21 cellular contexts compared by ENCODE assay signal in the genomic region with DNA sequence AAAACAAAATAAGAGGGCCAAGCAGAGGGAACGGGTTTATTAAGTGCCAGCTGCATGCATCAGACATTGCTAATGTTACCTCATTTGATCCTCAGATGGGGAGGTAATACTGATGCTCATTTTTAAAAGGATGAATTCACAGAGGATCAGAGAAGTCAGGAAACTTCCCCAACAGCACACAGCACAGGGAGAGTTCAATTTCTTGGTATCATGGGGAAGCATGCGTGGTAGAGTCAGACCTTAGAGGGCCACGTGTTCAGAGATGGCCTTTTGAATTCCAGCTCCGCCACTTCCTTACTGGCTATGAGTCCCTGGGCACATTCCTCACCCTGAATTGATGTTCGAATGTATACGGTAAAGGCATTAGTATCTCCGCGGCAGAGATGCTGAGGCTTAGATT.
"Had no signal": no experiment of that assay in that cellular context is flagged by ENCODE, and none has a peak within 500 bp of the region (broad histone marks: within the 10 kb centered on the region; RNA-seq: fewer than 3 reads in every experiment).

No MANE protein-coding gene starts in this region.

- H3K4me2 ChIP-seq: KMS-11 had no signal

- H3K4me3 ChIP-seq: SJSA1, SK-N-MC had no signal

- H3K27me3 ChIP-seq: SJSA1 had no signal

- H3K9ac ChIP-seq: KMS-11 had no signal

- H3K4me1 ChIP-seq: SJSA1 had no signal

- H3K9me3 ChIP-seq: SJSA1 had no signal

- FAIRE-seq: HTR-8/SVneo, RCC 7860 had no signal

- DNase-seq: Kasumi-1, MM.1S, NCI-H1092 treated with DMSO at 0.1 percent for 48 hours, NCI-H1436, NCI-H187, NCI-H2029, NCI-H2081 treated with DMSO at 0.1 percent for 48 hours, NCI-H2171, NCI-H226, NCI-H446 treated with DMSO at 0.1 percent for 48 hours, NCI-H524, NCI-H526 treated with DMSO at 0.1 percent for 48 hours, NCI-H748 treated with DMSO at 0.1 percent for 48 hours, Right ventricle myocardium superior, RPMI8226, SIG-M5 had no signal

- H3K27ac ChIP-seq: KMS-11, SJSA1 had no signal
